Comparison of ENCODE assay signal across 28 cellular contexts in the genomic region with DNA sequence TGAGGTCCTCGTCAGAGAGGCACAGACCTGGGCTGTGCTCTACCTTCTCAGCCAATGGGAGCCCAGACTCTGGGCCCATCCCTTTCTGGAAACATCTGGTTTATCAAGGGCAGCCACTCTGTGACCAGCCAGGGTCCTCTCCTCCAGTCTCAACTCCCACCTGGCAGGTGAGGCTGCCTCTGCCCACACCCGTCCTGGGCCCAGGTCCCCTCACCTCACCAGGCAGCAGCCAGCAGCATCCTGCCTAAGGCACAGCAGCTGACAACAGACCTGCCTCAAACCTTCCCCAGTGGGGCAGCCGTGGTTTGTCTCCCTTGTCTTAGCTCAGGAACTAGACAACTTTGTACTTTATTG. TPM values are rescaled to one million over a fixed set of nuclear protein-coding genes. Genes with fewer than 3 reads are reported as not detected.
A peak's percentile ranks its signal among the peaks of the same experiment; 100 is the strongest.
DNase-seq lines count a peak whose midpoint lies in the region; ATAC-seq, FAIRE-seq and TF ChIP-seq lines count a peak whose summit lies in the region.
"Had no signal": no experiment of that assay in that cellular context is flagged by ENCODE, and none has a peak within 500 bp of the region (broad histone marks: within the 10 kb centered on the region; RNA-seq: fewer than 3 reads in every experiment).

No MANE protein-coding gene starts in this region.

- H2BK120ac ChIP-seq in H1 (replicated peaks; ENCODE audit: low read depth, low read length) = no peak overlapping the region

- H3K79me1 ChIP-seq in H1 (ENCODE audit: low read depth, low read length) = no peaks in the 10 kb centered on the region

- H3K9me3 Mint-ChIP-seq in activated T-helper 17 cell treated with anti-CD3 and anti-CD28 coated beads, Interleukin-2, amount 50 U/mL, for 72 hours = no peaks in the 10 kb centered on the region
- H3K9me3 Mint-ChIP-seq: CD8-positive, alpha-beta memory T cell; nephron progenitor cell had no signal

- H3K9me3 ChIP-seq in H1 (ENCODE audit: insufficient read depth in 2 of 2, low read depth in 1 of 2, low read length in 1 of 2) = no peaks in the 10 kb centered on the region
- H3K9me3 ChIP-seq in sigmoid colon = no peaks in the 10 kb centered on the region
- H3K9me3 ChIP-seq: mucosa of descending colon, pancreas, thoracic aorta had no signal

- ATAC-seq in HG02884 (IDR thresholded peaks at IDR 0.05; ENCODE audit: unreplicated experiment) (no peak), GM18870 (IDR thresholded peaks at IDR 0.05; ENCODE audit: unreplicated experiment) (no peak)
- ATAC-seq in activated T-helper 17 cell treated with anti-CD3 and anti-CD28 coated beads, Interleukin-2, amount 50 U/mL, for 72 hours (replicated peaks) = no peak
- ATAC-seq: HepG2, mucosa of descending colon, pancreas, right cardiac atrium, Right ventricle myocardium inferior, SK-N-SH treated with all-trans-retinoic acid at 6 μM for 48 hours had no signal

- no peak overlapping the region for H4K8ac ChIP-seq in H1 (ENCODE audit: extremely low read depth, insufficient read depth, low read length)

- TF ChIP-seq CTCF in C4-2B (conservative IDR thresholded peaks at IDR 0.05) (no peak), H1 (IDR thresholded peaks at IDR 0.05; ENCODE audit: control extremely low read depth in 1 of 3, insufficient read depth in 1 of 3, low read depth in 1 of 3, low read length in 3 of 3) (no peak), sigmoid colon (IDR thresholded peaks at IDR 0.05) (no peak)

- intact Hi-C loops in sigmoid colon (cut with DNase I) = no loop called here

- peak overlapping the region; percentile 43; the same call in 1 of the 2 replicates for H3K18ac ChIP-seq in H1 (ENCODE audit: extremely low read depth, low read length)

- no peak overlapping the region for H4K5ac ChIP-seq in H1 (ENCODE audit: insufficient read length, low read depth, low read length)

- DNase-seq in activated CD4-positive, alpha-beta T cell treated with anti-CD3 and anti-CD28 coated beads for 1 hour = peak; percentile 1
- DNase-seq in activated CD4-positive, alpha-beta T cell treated with anti-CD3 and anti-CD28 coated beads for 48 hours = no peak
- peak in 1 of 2 experiments; percentile 37 for DNase-seq in H1 (ENCODE audit: low read depth in 1 of 2, low spot score in 2 of 2)
- DNase-seq in sigmoid colon = peak; percentile 45
- DNase-seq: activated CD4-positive, alpha-beta T cell treated with anti-CD3 and anti-CD28 coated beads for 4 hours; activated gamma-delta T cell; CD8-positive, alpha-beta memory T cell; GM23248; mucosa of descending colon; NCI-H187; NCI-H2171 treated with DMSO at 0.1 percent for 48 hours; NCI-H524; nephron progenitor cell; right cardiac atrium; stimulated activated CD4-positive, alpha-beta T cell treated with anti-CD3 and anti-CD28 coated beads, Interleukin-4, amount 100 ng/mL, for 24 hours; stimulated activated naive CD4-positive, alpha-beta T cell; T-helper 2 cell had no signal

- no peak overlapping the region for H3K9ac ChIP-seq in H1 (replicated peaks in 1 of 4; ENCODE audit: extremely low read depth in 1 of 4, low read depth in 3 of 4, low read length in 3 of 4)
- H3K9ac ChIP-seq: GM23248 had no signal

- H2AFZ ChIP-seq in H1 (ENCODE audit: low read length) = no peak overlapping the region
- H2AFZ ChIP-seq: GM23248 had no signal

- no peaks in the 10 kb centered on the region for H4K20me1 ChIP-seq in H1 (replicated peaks in 1 of 2; ENCODE audit: control insufficient read depth in 1 of 2, insufficient read depth in 2 of 2, low read length in 2 of 2)

- H3K4me1 ChIP-seq in H1 (replicated peaks in 1 of 4; ENCODE audit: control insufficient read depth in 3 of 4, insufficient read depth in 4 of 4, low read length in 3 of 4) (peaks cover 0 to 4% (median 3%) of the 10 kb centered on the region in 4 experiments; a peak in 6 of 7 replicates), sigmoid colon (peaks cover 0 to 9% (median 4%) of the 10 kb centered on the region in 4 donors)

- H3K4me3 ChIP-seq in H1 (ENCODE audit: extremely low read depth in 1 of 4, insufficient read depth in 2 of 4, low read depth in 3 of 4, low read length in 4 of 4) = no peak overlapping the region
- H3K4me3 ChIP-seq in sigmoid colon = no peak overlapping the region
- H3K4me3 ChIP-seq: GM23248, mucosa of descending colon, pancreas, thoracic aorta had no signal

- H3K4me3 Mint-ChIP-seq in activated T-helper 17 cell treated with anti-CD3 and anti-CD28 coated beads, Interleukin-2, amount 50 U/mL, for 72 hours = no peak overlapping the region
- H3K4me3 Mint-ChIP-seq: CD8-positive, alpha-beta memory T cell; nephron progenitor cell had no signal

- H2BK12ac ChIP-seq in H1 (ENCODE audit: low read depth, low read length) = no peak overlapping the region

- POLR2A ChIA-PET in H1 (lab: Charles Lee; ENCODE audit: partially characterized antibody) = no interaction called here

- H4K91ac ChIP-seq in H1 (replicated peaks; ENCODE audit: insufficient read length, low read length) = no peak overlapping the region

- H2BK20ac ChIP-seq in H1 (ENCODE audit: low read length) = no peak overlapping the region

- peaks cover 7% of the 10 kb centered on the region for H3K4me1 Mint-ChIP-seq in activated T-helper 17 cell treated with anti-CD3 and anti-CD28 coated beads, Interleukin-2, amount 50 U/mL, for 72 hours
- H3K4me1 Mint-ChIP-seq: CD8-positive, alpha-beta memory T cell had no signal

- CTCF ChIA-PET in H1 (lab: Charles Lee; ENCODE audit: partially characterized antibody) = interaction anchor here (0.7 kb wide), 2 partner anchors 16 to 246 kb away, joined by 3 read pairs; no protein-coding TSS in a partner anchor

- 100% methylated on average over 3 of the region's 3 CpGs; no CpG with 5 or more reads in 1 of the 2 experiments for WGBS in H1 (ENCODE audit: extremely low coverage in 1 of 2, insufficient coverage in 1 of 2, insufficient read length in 1 of 2, insufficient replicate concordance in 2 of 2, low coverage in 1 of 2, low lambda C conversion rate in 2 of 2, missing lambda C conversion rate in 1 of 2), 2 experiments
- WGBS in sigmoid colon, 2 donors = 79 to 80% methylated on average over 3 of the region's 3 CpGs

- TF ChIP-seq POLR2A in H1 (IDR thresholded peaks at IDR 0.05; ENCODE audit: control extremely low read depth in 1 of 2, low read depth in 2 of 2, low read length in 2 of 2) = no peak
- TF ChIP-seq POLR2A in sigmoid colon (IDR thresholded peaks at IDR 0.05) = no peak

- no peak overlapping the region for H3K4ac ChIP-seq in H1 (replicated peaks; ENCODE audit: insufficient read length, low read depth, low read length)

- H2AK5ac ChIP-seq in H1 (ENCODE audit: low read depth, low read length) = no peak overlapping the region

- H2BK15ac ChIP-seq in H1 (ENCODE audit: low read length) = no peak overlapping the region

- H3K36me3 ChIP-seq in H1 (ENCODE audit: control insufficient read depth in 2 of 4, insufficient read depth in 4 of 4, low read length in 3 of 4) (no peaks in the 10 kb centered on the region), sigmoid colon (no peaks in the 10 kb centered on the region)
- H3K36me3 ChIP-seq: pancreas, thoracic aorta had no signal

- no peak overlapping the region for H3K27ac Mint-ChIP-seq in activated T-helper 17 cell treated with anti-CD3 and anti-CD28 coated beads, Interleukin-2, amount 50 U/mL, for 72 hours
- H3K27ac Mint-ChIP-seq: CD8-positive, alpha-beta memory T cell; nephron progenitor cell had no signal

- H3K23ac ChIP-seq in H1 (ENCODE audit: insufficient read length) = no peak overlapping the region

- no peak overlapping the region for H3K4me2 ChIP-seq in H1 (ENCODE audit: insufficient read depth in 1 of 2, low read depth in 2 of 2, low read length in 2 of 2)

- H3K27me3 ChIP-seq in H1 (replicated peaks in 1 of 4; ENCODE audit: control insufficient read depth in 3 of 4, extremely low read depth in 1 of 4, insufficient read depth in 3 of 4, low read length in 3 of 4) = peaks cover 0 to 7% (median under 1%) of the 10 kb centered on the region in 4 experiments; a peak in 2 of 7 replicates
- H3K27me3 ChIP-seq in sigmoid colon = no peaks in the 10 kb centered on the region
- H3K27me3 ChIP-seq: pancreas had no signal

- no peak for TF ChIP-seq EP300 in H1 (IDR thresholded peaks at IDR 0.05; ENCODE audit: borderline replicate concordance in 1 of 2, low read depth in 2 of 2, low read length in 2 of 2)
- TF ChIP-seq EP300 in sigmoid colon (IDR thresholded peaks at IDR 0.05) = no peak

- FAIRE-seq in H1 (lab: Jason Lieb, UNC) = no peak
- FAIRE-seq: GM12892, HepG2, pancreas had no signal

- H3K27ac ChIP-seq in C4-2B (peak overlapping the region; percentile 54; the same call in 1 of the 2 replicates), H1 (ENCODE audit: low read depth, low read length) (no peak overlapping the region), sigmoid colon (no peak overlapping the region)
- H3K27ac ChIP-seq: 22Rv1, GM23248, pancreas had no signal

- no peaks in the 10 kb centered on the region for H3K23me2 ChIP-seq in H1 (ENCODE audit: low read depth, low read length)

- no peak for TF ChIP-seq RAD21 in H1 (IDR thresholded peaks at IDR 0.05 in 1 of 2, conservative IDR thresholded peaks at IDR 0.05 in 1 of 2; ENCODE audit: low read depth in 2 of 2, low read length in 2 of 2)

- no peaks in the 10 kb centered on the region for H3K36me3 Mint-ChIP-seq in activated T-helper 17 cell treated with anti-CD3 and anti-CD28 coated beads, Interleukin-2, amount 50 U/mL, for 72 hours (ENCODE audit: low read depth)
- H3K36me3 Mint-ChIP-seq: CD8-positive, alpha-beta memory T cell had no signal

- H3K14ac ChIP-seq in H1 (ENCODE audit: insufficient read length) = no peak overlapping the region

- H3K56ac ChIP-seq in H1 (replicated peaks; ENCODE audit: insufficient read length, low read depth, low read length) = no peak overlapping the region

- no peaks in the 10 kb centered on the region for H3K79me2 ChIP-seq in H1 (ENCODE audit: control insufficient read depth in 1 of 2, insufficient read depth in 2 of 2, low read length in 2 of 2)

- no peak overlapping the region for H2BK5ac ChIP-seq in H1 (ENCODE audit: low read depth, low read length)

- peaks cover 7% of the 10 kb centered on the region for H3K27me3 Mint-ChIP-seq in activated T-helper 17 cell treated with anti-CD3 and anti-CD28 coated beads, Interleukin-2, amount 50 U/mL, for 72 hours

TF ChIP-seq in H1, 55 proteins besides CTCF, POLR2A, EP300 and RAD21 (continues in another document):
- no peak for TF ChIP-seq CREB1 (IDR thresholded peaks at IDR 0.05)
- TF ChIP-seq HDAC6 (IDR thresholded peaks at IDR 0.05; ENCODE audit: low read depth, low read length) = no peak

RNA-seq across cellular contexts. Expression of gene VIPR1, which starts 8.7 kb away (rescaled TPM):
- 10.1 and 11.3 TPM in 2 replicates for total RNA-seq in H1 (2021; fragmentation: NEBNext Ultra II Directional; extraction: Animal tissue kit (Norgen Biotek cat#: 25700))
- 7.8 and 11.1 TPM in 2 replicates for polyA plus RNA-seq in H1 (2011; rRNA removed)
- 8.5 TPM for polyA plus RNA-seq in H1 (2011; cell fraction: cytosol; rRNA removed)
- polyA plus RNA-seq in H1 (2011; cell fraction: nucleus; rRNA removed) = 44.7 TPM
- 8.8 to 11.3 TPM (median 9.7 TPM) in 4 replicates for polyA plus RNA-seq in H1 (2012, experiment 1 of 2)
- polyA plus RNA-seq in H1 (2012, experiment 2 of 2) = 7.9 TPM
- 6.8 TPM for polyA plus RNA-seq in H1 (2013, experiment 1 of 2)
- polyA plus RNA-seq in H1 (2013, experiment 2 of 2) = 6.5 TPM
- 9.8 and 15.7 TPM in 2 replicates for polyA minus RNA-seq in H1 (2011; rRNA and poly(A)+ RNA removed)
- 21.9 TPM for polyA minus RNA-seq in H1 (2011; cell fraction: cytosol; rRNA and poly(A)+ RNA removed)
- 21.9 TPM for polyA minus RNA-seq in H1 (2011; cell fraction: nucleus; rRNA and poly(A)+ RNA removed)
- 1 to 10 TPM; 2.6 to 9.6 (median 5.8) TPM for total RNA-seq in sigmoid colon
- polyA plus RNA-seq in sigmoid colon = 10 to 100 TPM; 24.5 to 50.6 (median 43.8) TPM
- total RNA-seq in activated T-helper 17 cell treated with anti-CD3 and anti-CD28 coated beads, Interleukin-2, amount 50 U/mL, for 72 hours = 10 to 100 TPM in 1 of 2 donors, 1 to 10 TPM in 1; 1.9 to 12.1 TPM
- total RNA-seq: GM23248 had no signal
- polyA plus RNA-seq: GM23248 had no signal
